ENCODE assay signal across 1 cellular context in the genomic region with DNA sequence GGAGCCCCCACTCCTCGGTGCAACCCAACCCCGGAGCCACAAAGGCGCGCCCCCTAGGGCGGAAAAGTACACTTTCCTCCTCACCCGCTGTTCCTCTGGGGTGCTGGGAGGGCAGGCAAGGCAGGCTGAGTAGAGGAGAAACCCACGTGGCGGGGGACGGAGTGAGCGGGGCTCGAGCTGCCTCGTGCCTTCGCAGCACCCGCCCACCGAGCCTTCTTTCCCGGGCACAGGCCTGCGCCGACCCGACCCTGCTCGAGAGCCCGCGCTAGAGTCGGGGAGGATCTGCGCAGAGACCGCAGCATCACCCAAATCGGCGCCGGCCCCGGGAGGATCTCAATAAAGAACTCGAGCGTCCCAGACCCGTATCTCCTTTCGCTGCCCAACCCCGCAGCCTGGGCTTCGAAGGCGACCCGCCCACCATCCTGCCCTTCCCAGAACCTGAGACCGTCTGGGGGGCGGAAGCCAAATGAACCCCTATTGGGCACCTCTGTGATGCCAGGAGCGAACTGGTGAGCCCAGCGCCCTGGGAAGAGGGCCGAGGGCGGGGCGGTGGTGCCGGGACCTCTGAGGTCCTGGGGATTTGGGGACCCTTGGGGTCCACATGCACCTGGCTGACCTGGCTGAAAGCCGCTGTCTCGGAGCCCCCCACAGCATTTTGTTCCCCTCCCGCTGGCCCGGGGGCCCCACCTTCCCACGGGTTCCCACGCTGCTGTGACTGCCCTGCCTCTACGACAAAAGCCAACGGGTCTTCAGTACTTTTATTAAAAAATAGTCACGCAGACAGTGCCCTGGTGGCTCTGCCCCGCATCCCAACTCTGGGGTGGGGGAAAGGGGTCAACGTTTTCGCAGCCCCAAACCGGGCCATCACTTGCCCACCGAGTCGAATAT.
TF ChIP-seq lines count a peak whose summit lies in the region.

No MANE protein-coding gene starts in this region.

TF ChIP-seq in IMR-90, 13 proteins besides CTCF, POLR2A, EP300 and RAD21:
- TF ChIP-seq MXI1 (IDR thresholded peaks at IDR 0.05; ENCODE audit: borderline replicate concordance, low read depth, low read length) = no peak
- TF ChIP-seq MAZ (IDR thresholded peaks at IDR 0.05; ENCODE audit: borderline replicate concordance, low read depth, low read length) = no peak
- TF ChIP-seq BHLHE40 (IDR thresholded peaks at IDR 0.05; ENCODE audit: low read depth, low read length) = no peak
